ENCODE assay signal across 10 cellular contexts in genomic region chr19:41193420-41194156, GRCh38. TPM values are rescaled to one million over a fixed set of nuclear protein-coding genes. Genes with fewer than 3 reads are reported as not detected.
A peak's percentile ranks its signal among the peaks of the same experiment; 100 is the strongest.
DNase-seq lines count a peak whose midpoint lies in the region; ATAC-seq and TF ChIP-seq lines count a peak whose summit lies in the region.
"Had no signal": no experiment of that assay in that cellular context is flagged by ENCODE, and none has a peak within 500 bp of the region (broad histone marks: within the 10 kb centered on the region; RNA-seq: fewer than 3 reads in every experiment).

No MANE protein-coding gene starts in this region.

- H3K79me2 ChIP-seq in GM23338 (replicated peaks; ENCODE audit: insufficient read depth), result peaks cover 67% of the 10 kb centered on the region

- H3K9me3 ChIP-seq in RWPE2 (ENCODE audit: severe bottlenecking), result no peaks in the 10 kb centered on the region

- H3K9me3 Mint-ChIP-seq in GM23338, result peaks cover 4% of the 10 kb centered on the region; the same call in 1 of the 3 replicates
- H3K9me3 Mint-ChIP-seq in progenitor cell of endocrine pancreas (ENCODE audit: low read depth), result no peaks in the 10 kb centered on the region
- H3K9me3 Mint-ChIP-seq: activated B cell treated with CpG ODN at 0.5 μM for 24 hours had no signal

- H3K36me3 Mint-ChIP-seq in GM23338 (ENCODE audit: low read depth), result peaks cover 49% of the 10 kb centered on the region
- no peaks in the 10 kb centered on the region for H3K36me3 Mint-ChIP-seq in progenitor cell of endocrine pancreas (ENCODE audit: insufficient read depth)

- H3K4me1 Mint-ChIP-seq in GM23338 (peaks cover 59% of the 10 kb centered on the region), progenitor cell of endocrine pancreas (ENCODE audit: low read depth) (peaks cover 15% of the 10 kb centered on the region)

- H3K4me3 Mint-ChIP-seq in GM23338 (peak overlapping the region; percentile 93), progenitor cell of endocrine pancreas (ENCODE audit: low read depth) (peak overlapping the region; percentile 69)
- H3K4me3 Mint-ChIP-seq: activated B cell treated with CpG ODN at 0.5 μM for 24 hours had no signal

- peak; percentile 47 for DNase-seq in GM23338 (ENCODE audit: low spot score)
- DNase-seq in RWPE2 (ENCODE audit: low spot score), result no peak
- DNase-seq in foreskin keratinocyte, result no peak
- DNase-seq in progenitor cell of endocrine pancreas (ENCODE audit: low spot score, unreplicated experiment), result no peak
- DNase-seq in COLO829 (ENCODE audit: low spot score), result no peak
- no peak for DNase-seq in foreskin melanocyte
- no peak for DNase-seq in activated gamma-delta T cell (lab: John Stamatoyannopoulos, UW)
- DNase-seq: activated B cell treated with CpG ODN at 0.5 μM for 24 hours, cerebellar nuclear complex, NCI-H446 treated with DMSO at 0.1 percent for 48 hours had no signal

- peaks cover 22% of the 10 kb centered on the region for H4K20me1 ChIP-seq in GM23338 (replicated peaks; ENCODE audit: insufficient read depth)

- peaks cover 28% of the 10 kb centered on the region for H3F3A ChIP-seq in GM23338 (replicated peaks; ENCODE audit: low read depth)

- H3K27me3 Mint-ChIP-seq in GM23338 (ENCODE audit: insufficient read depth, low read depth, poor library complexity) (peaks cover 18% of the 10 kb centered on the region), progenitor cell of endocrine pancreas (peaks cover 24% of the 10 kb centered on the region)

- peaks cover 42% of the 10 kb centered on the region for H3K4me1 ChIP-seq in GM23338 (ENCODE audit: insufficient read depth)
- H3K4me1 ChIP-seq in RWPE2 (ENCODE audit: insufficient read depth, poor library complexity, severe bottlenecking), result peaks cover 3% of the 10 kb centered on the region
- H3K4me1 ChIP-seq in foreskin keratinocyte, result peaks cover 5% of the 10 kb centered on the region

- peaks cover 18% of the 10 kb centered on the region for H3K36me3 ChIP-seq in GM23338 (ENCODE audit: insufficient read depth)
- no peaks in the 10 kb centered on the region for H3K36me3 ChIP-seq in RWPE2 (ENCODE audit: low read depth)

- peak overlapping the region; percentile 96 for H3K4me3 ChIP-seq in GM23338
- H3K4me3 ChIP-seq in RWPE2 (ENCODE audit: severe bottlenecking), result peak overlapping the region; percentile 42

- no peak overlapping the region for H2AFZ ChIP-seq in GM23338

- H3K4me2 ChIP-seq in GM23338, result peak overlapping the region; percentile 97

- peak overlapping the region; percentile 79 for H3K27ac Mint-ChIP-seq in GM23338
- H3K27ac Mint-ChIP-seq in progenitor cell of endocrine pancreas, result peak overlapping the region; percentile 4
- H3K27ac Mint-ChIP-seq: activated B cell treated with CpG ODN at 0.5 μM for 24 hours had no signal

- H3K27ac ChIP-seq in GM23338 (ENCODE audit: low read depth) (peak overlapping the region; percentile 90), RWPE2 (ENCODE audit: poor library complexity, severe bottlenecking) (no peak overlapping the region), foreskin keratinocyte (peak overlapping the region; percentile 53)

- TF ChIP-seq CTCF in GM23338 (conservative IDR thresholded peaks at IDR 0.05; ENCODE audit: low read depth in 2 of 2) (no peak), RWPE2 (IDR thresholded peaks at IDR 0.05; ENCODE audit: poor library complexity, severe bottlenecking) (no peak), foreskin keratinocyte (conservative IDR thresholded peaks at IDR 0.05) (no peak), progenitor cell of endocrine pancreas (IDR thresholded peaks at IDR 0.05; ENCODE audit: unreplicated experiment) (no peak)

- ATAC-seq in GM23338 (peak; percentile 5), RWPE2 (ENCODE audit: low read depth) (peak; percentile 22; the same call in 2 of the 3 replicates), foreskin keratinocyte (no peak)

- H3K9me2 ChIP-seq in GM23338 (ENCODE audit: insufficient read depth), result no peaks in the 10 kb centered on the region

- H3K27me3 ChIP-seq in GM23338 (ENCODE audit: insufficient read depth) (no peaks in the 10 kb centered on the region), RWPE2 (ENCODE audit: insufficient read depth, poor library complexity, severe bottlenecking) (no peaks in the 10 kb centered on the region), foreskin keratinocyte (no peaks in the 10 kb centered on the region)

TF ChIP-seq in GM23338, 12 proteins besides CTCF, POLR2A, EP300 and RAD21 (continues in another document):
- TF ChIP-seq ZNF462 (CRISPR knock-in tag; IDR thresholded peaks at IDR 0.05) (no peak), ZNF331 (CRISPR knock-in tag; IDR thresholded peaks at IDR 0.05; ENCODE audit: low read depth) (no peak), NANOG (IDR thresholded peaks at IDR 0.05; ENCODE audit: borderline replicate concordance) (no peak), STAT1 (IDR thresholded peaks at IDR 0.05; ENCODE audit: unreplicated experiment) (no peak), EZH2 (IDR thresholded peaks at IDR 0.05; ENCODE audit: low read depth, unreplicated experiment) (no peak), ETS1 (IDR thresholded peaks at IDR 0.05) (no peak)

RNA-seq across cellular contexts. Expression of gene CYP2S1, which starts 0.6 kb away (rescaled TPM):
- total RNA-seq in GM23338 (2014; rRNA removed; shearing (Covaris generic)), result 272 and 315 TPM in 2 replicates
- polyA plus RNA-seq in GM23338 (2016; fragmentation: Nextera tagmentation; extraction: Ambion mirVana) (130 and 137 TPM in 2 replicates), foreskin keratinocyte (11.5 and 13.4 TPM in 2 replicates)
- total RNA-seq in foreskin keratinocyte (8.5 and 10.8 TPM in 2 replicates), progenitor cell of endocrine pancreas (4.0 and 5.8 TPM in 2 replicates)
- total RNA-seq: activated B cell treated with CpG ODN at 0.5 μM for 24 hours had no signal

RNA-seq across cellular contexts. Expression of gene AXL, which starts 25.4 kb away (rescaled TPM):
- total RNA-seq in GM23338 (2014; rRNA removed; shearing (Covaris generic)), result 23.7 and 28.4 TPM in 2 replicates
- polyA plus RNA-seq in GM23338 (2016; fragmentation: Nextera tagmentation; extraction: Ambion mirVana) (7.5 and 9.0 TPM in 2 replicates), foreskin keratinocyte (55.7 and 59.9 TPM in 2 replicates)
- total RNA-seq in foreskin keratinocyte (163 and 167 TPM in 2 replicates), progenitor cell of endocrine pancreas (14.8 and 15.7 TPM in 2 replicates)
- total RNA-seq: activated B cell treated with CpG ODN at 0.5 μM for 24 hours had no signal

Comparison
In these comparisons a context has a peak if more than half of its experiments do, and no peak if none do; other contexts are left out.
1. RNA of gene CYP2S1, which starts 0.6 kb away (total RNA-seq): 272 to 315 TPM in GM23338; 8.5 to 10.8 TPM in foreskin keratinocyte and 4.0 to 5.8 TPM in progenitor cell of endocrine pancreas; every median in the first group is over 10 times any median in the second.